ENCODE assay signal across 10 cellular contexts in the genomic region with DNA sequence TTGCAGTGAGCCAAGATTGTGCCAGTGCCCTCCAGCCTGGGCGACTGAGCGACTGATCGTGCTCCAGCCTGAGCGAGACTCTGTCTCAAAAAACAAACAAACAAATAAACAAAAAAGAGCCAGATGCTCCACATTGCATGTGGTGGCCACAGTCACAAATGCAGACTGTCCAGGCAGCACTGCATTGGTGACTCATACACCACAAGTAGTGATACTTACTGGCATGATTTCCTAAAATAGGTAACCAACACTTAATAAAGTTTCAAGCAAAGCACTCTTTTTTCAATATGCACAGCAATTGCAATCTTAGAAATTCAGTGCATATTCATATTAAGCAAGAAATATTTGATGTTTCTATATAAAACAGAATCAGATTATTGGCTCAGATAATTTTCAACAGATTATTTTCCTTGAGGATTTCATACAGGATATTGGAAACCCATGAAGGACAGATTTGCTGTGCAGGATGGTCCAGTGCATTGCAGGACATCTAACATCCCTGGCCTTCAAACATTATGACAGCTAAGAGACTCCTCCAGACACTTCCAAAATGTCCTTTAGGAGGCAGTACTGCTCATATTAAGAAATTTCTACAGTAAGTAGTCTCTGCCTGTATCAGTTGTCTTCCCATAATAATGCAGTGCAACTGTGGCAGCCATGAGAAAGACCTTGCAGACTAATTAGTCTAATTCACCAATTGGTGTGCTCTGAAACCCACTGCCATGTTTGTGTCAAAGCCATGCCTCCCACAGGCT. TPM values are rescaled to one million over a fixed set of nuclear protein-coding genes. Genes with fewer than 3 reads are reported as not detected.
DNase-seq lines count a peak whose midpoint lies in the region; ATAC-seq, FAIRE-seq and TF ChIP-seq lines count a peak whose summit lies in the region.
"Had no signal": no experiment of that assay in that cellular context is flagged by ENCODE, and none has a peak within 500 bp of the region (broad histone marks: within the 10 kb centered on the region; RNA-seq: fewer than 3 reads in every experiment).

No MANE protein-coding gene starts in this region.

- TF ChIP-seq POLR2A in K562 (conservative IDR thresholded peaks at IDR 0.05), result no peak

- intact Hi-C loops in K562 (cut with micrococcal nuclease), result loop anchor here (2.0 kb wide), 2 partner anchors 54 to 62 kb away; no protein-coding TSS in a partner anchor
- intact Hi-C loops in psoas muscle (cut with DNase I), result loop anchor here (5.0 kb wide), 1 partner anchor 36 kb away; no protein-coding TSS in a partner anchor

- H3K4me2 ChIP-seq in KMS-11 (no peak overlapping the region), K562 (ENCODE audit: insufficient read depth, low read length) (no peak overlapping the region)

- H3K36me3 ChIP-seq in KMS-11 (ENCODE audit: insufficient read depth) (no peaks in the 10 kb centered on the region), K562 (ENCODE audit: control insufficient read depth, insufficient read depth, low read length) (no peaks in the 10 kb centered on the region), psoas muscle (ENCODE audit: insufficient read depth in 1 of 2, low read depth in 1 of 2) (no peaks in the 10 kb centered on the region)
- H3K36me3 ChIP-seq: sigmoid colon, tibial nerve had no signal

- H3K9ac ChIP-seq in KMS-11, result no peak overlapping the region
- H3K9ac ChIP-seq in K562 (ENCODE audit: insufficient read depth in 1 of 2, low read depth in 2 of 2, low read length in 2 of 2), result no peak overlapping the region

- CTCF ChIA-PET in K562 (lab: Yijun Ruan, JAX; ENCODE audit: low intra/inter-chr PET ratio), result interaction anchor here (0.9 to 1.4 kb wide), 3 partner anchors 55 to 62 kb away, joined by 3 to 4 read pairs (median 3); no protein-coding TSS in a partner anchor

- no peak for FAIRE-seq in K562 (lab: Jason Lieb, UNC)

- 6% methylated on average over 4 of the region's 4 CpGs for WGBS in K562 (ENCODE audit: insufficient coverage, low coverage, missing lambda C conversion rate)
- 94 to 97% (median 96%) methylated on average over 4 of the region's 4 CpGs for WGBS in psoas muscle, 3 donors

- BruUV-seq in K562 (replicated peaks; lab: Mats Ljungman, UMichigan), result no TSS peak

- no peaks in the 10 kb centered on the region for H3K79me2 ChIP-seq in KMS-11 (ENCODE audit: insufficient read depth, low read depth)
- H3K79me2 ChIP-seq in K562 (ENCODE audit: control insufficient read depth, insufficient read depth, low read length), result no peaks in the 10 kb centered on the region

- H3K9me3 ChIP-seq in K562 (replicated peaks; ENCODE audit: control insufficient read depth, insufficient read depth, low read depth, low read length), result no peaks in the 10 kb centered on the region; the same call in 1 of the 2 replicates
- no peaks in the 10 kb centered on the region for H3K9me3 ChIP-seq in psoas muscle
- H3K9me3 ChIP-seq: sigmoid colon, tibial nerve had no signal

- no peak overlapping the region for H3K27ac ChIP-seq in KMS-11
- no peak overlapping the region for H3K27ac ChIP-seq in K562 (ENCODE audit: extremely low read depth, low read depth, low read length)
- peak overlapping the region; percentile 48 for H3K27ac ChIP-seq in psoas muscle
- H3K27ac ChIP-seq: sigmoid colon, tibial nerve had no signal

- H3K4me3 ChIP-seq in KMS-11 (IDR thresholded peaks at IDR 0.05; ENCODE audit: insufficient read depth, low read depth, low read length) (no peak overlapping the region), K562 (no peak overlapping the region), psoas muscle (no peak overlapping the region)
- H3K4me3 ChIP-seq: sigmoid colon, tibial nerve had no signal

- H4K20me1 ChIP-seq in KMS-11 (ENCODE audit: insufficient read depth) (no peaks in the 10 kb centered on the region), K562 (replicated peaks; ENCODE audit: control insufficient read depth, insufficient read depth, low read length) (no peaks in the 10 kb centered on the region)

- no peak for TF ChIP-seq EP300 in K562 (IDR thresholded peaks at IDR 0.05; ENCODE audit: low read length)

- H3K27me3 ChIP-seq in KMS-11 (ENCODE audit: insufficient read depth, low read depth) (no peaks in the 10 kb centered on the region), K562 (ENCODE audit: control insufficient read depth in 2 of 2, insufficient read depth in 2 of 2, low read length in 2 of 2) (peaks cover 0 to 4% of the 10 kb centered on the region in 2 experiments; a peak in 1 of 5 replicates), psoas muscle (ENCODE audit: insufficient read depth in 3 of 3, low read length in 2 of 3) (no peaks in the 10 kb centered on the region)
- H3K27me3 ChIP-seq: sigmoid colon, tibial nerve had no signal

- ATAC-seq in K562 (peak; percentile 94), psoas muscle (peak; percentile 36 to 43 (median 39)), GM21515 (IDR thresholded peaks at IDR 0.05; ENCODE audit: unreplicated experiment) (no peak), GM21360 (IDR thresholded peaks at IDR 0.05; ENCODE audit: unreplicated experiment) (no peak)

- H3K9me1 ChIP-seq in K562 (ENCODE audit: control insufficient read depth, insufficient read depth, low read length), result no peaks in the 10 kb centered on the region

- peak; percentile 29 for DNase-seq in NOMO-1 treated with DMSO at 0.1 percent for 48 hours (lab: John Stamatoyannopoulos, UW; ENCODE audit: unreplicated experiment)
- no peak for DNase-seq in NOMO-1 treated with dmso at 0.1 percent for 144 hours (lab: John Stamatoyannopoulos, UW; ENCODE audit: unreplicated experiment)
- DNase-seq in K562 (ENCODE audit: extremely low read depth in 1 of 4, low spot score in 3 of 4), result peak in 3 of 4 experiments; percentile 22 to 41 (median 23)
- DNase-seq in psoas muscle, result no peak
- no peak for DNase-seq in stimulated activated CD4-positive, alpha-beta T cell treated with anti-CD3 and anti-CD28 coated beads, Interleukin-2, amount 100 ng/mL, for 48 hours
- DNase-seq: sigmoid colon had no signal

- TF ChIP-seq CTCF in KMS-11 (conservative IDR thresholded peaks at IDR 0.05; ENCODE audit: low read depth, low read length) (peak; percentile 37), K562 (IDR thresholded peaks at IDR 0.05 in 2 of 3, conservative IDR thresholded peaks at IDR 0.05 in 1 of 3; ENCODE audit: insufficient read depth in 2 of 3, low read depth in 1 of 3, low read length in 3 of 3) (peak; percentile 54 to 68 (median 58)), psoas muscle (IDR thresholded peaks at IDR 0.05) (peak; percentile 24)

- POLR2A ChIA-PET in K562 (lab: Yijun Ruan, JAX), result interaction anchor here (1.1 to 1.9 kb wide), 2 partner anchors 9 to 61 kb away, joined by 5 to 14 read pairs; no protein-coding TSS in a partner anchor

- H3K4me1 ChIP-seq in KMS-11 (ENCODE audit: low read depth, poor library complexity, severe bottlenecking), result peaks cover 26% of the 10 kb centered on the region
- H3K4me1 ChIP-seq in K562 (replicated peaks in 1 of 2; ENCODE audit: control insufficient read depth in 2 of 2, insufficient read depth in 2 of 2, low read length in 2 of 2), result peaks cover 0 to 3% of the 10 kb centered on the region in 2 experiments; a peak in 2 of 5 replicates
- H3K4me1 ChIP-seq in psoas muscle, result peaks cover 47% of the 10 kb centered on the region

- TF ChIP-seq RAD21 in K562 (CRISPR knock-in tag; conservative IDR thresholded peaks at IDR 0.05 in 1 of 2, IDR thresholded peaks at IDR 0.05 in 1 of 2), result peak; percentile 47 to 65

- in situ Hi-C loops in K562 (cut with MboI), result no loop called here

- H2AFZ ChIP-seq in KMS-11 (ENCODE audit: low read depth), result no peak overlapping the region
- no peak overlapping the region for H2AFZ ChIP-seq in K562 (ENCODE audit: low read depth, low read length)

TF ChIP-seq in K562, 482 proteins besides CTCF, POLR2A, EP300 and RAD21 (continues in another document):
- 0 out of 2 replicates have a peak, but pooled peaks have one; percentile 36 for TF ChIP-seq FOSL1 (tag; conservative IDR thresholded peaks at IDR 0.05)
- TF ChIP-seq, protein P1, sequence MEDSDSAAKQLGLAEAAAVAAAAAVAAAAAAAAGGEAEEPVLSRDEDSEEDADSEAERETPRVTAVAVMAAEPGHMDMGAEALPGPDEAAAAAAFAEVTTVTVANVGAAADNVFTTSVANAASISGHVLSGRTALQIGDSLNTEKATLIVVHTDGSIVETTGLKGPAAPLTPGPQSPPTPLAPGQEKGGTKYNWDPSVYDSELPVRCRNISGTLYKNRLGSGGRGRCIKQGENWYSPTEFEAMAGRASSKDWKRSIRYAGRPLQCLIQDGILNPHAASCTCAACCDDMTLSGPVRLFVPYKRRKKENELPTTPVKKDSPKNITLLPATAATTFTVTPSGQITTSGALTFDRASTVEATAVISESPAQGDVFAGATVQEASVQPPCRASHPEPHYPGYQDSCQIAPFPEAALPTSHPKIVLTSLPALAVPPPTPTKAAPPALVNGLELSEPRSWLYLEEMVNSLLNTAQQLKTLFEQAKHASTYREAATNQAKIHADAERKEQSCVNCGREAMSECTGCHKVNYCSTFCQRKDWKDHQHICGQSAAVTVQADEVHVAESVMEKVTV (CRISPR knock-in tag; IDR thresholded peaks at IDR 0.05), result 0 out of 2 replicates have a peak, but pooled peaks have one; percentile 18
- 0 out of 2 replicates have a peak, but pooled peaks have one; percentile 18 for TF ChIP-seq SMC3 (conservative IDR thresholded peaks at IDR 0.05; ENCODE audit: insufficient read depth, low read depth, low read length)

RNA-seq across cellular contexts. Expression of a gene that starts 10.5 kb away (rescaled TPM):
- 17.5 and 18.4 TPM in 2 replicates for total RNA-seq in K562 (2011; cell fraction: chromatin; rRNA removed; ENCODE audit: low replicate concordance)
- total RNA-seq in K562 (2011; cell fraction: nucleolus; rRNA removed), result 26.2 and 28.7 TPM in 2 replicates
- 23.0 and 27.7 TPM in 2 replicates for total RNA-seq in K562 (2011; cell fraction: nucleoplasm; rRNA removed)
- total RNA-seq in K562 (2014; rRNA removed) (13.9 TPM in 2 replicates), K562 (2014; rRNA removed; fragmentation: Illumina TruSeq; extraction: Trizol) (10.9 and 11.5 TPM in 2 replicates), K562 (2015; rRNA removed; fragmentation: Illumina TruSeq; extraction: Trizol) (4.4 and 4.6 TPM in 2 replicates), K562 (2021) (18.5 and 24.0 TPM in 2 replicates), psoas muscle (10 to 100 TPM; 13.9 to 50.3 (median 20.2) TPM)
- polyA plus RNA-seq in K562 (2011; rRNA removed) (6.9 and 13.4 TPM in 2 replicates), K562 (2014; fragmentation: Illumina TruSeq; extraction: Trizol) (16.4 and 18.0 TPM in 2 replicates), K562 (2014; fragmentation: Nextera tagmentation; extraction: Ambion mirVana) (1 to 10 TPM; 5.0 to 6.8 TPM), K562 (2014; rRNA removed) (9.8 and 11.6 TPM in 2 replicates), psoas muscle (10 to 100 TPM in 1 of 3 donors, 1 to 10 TPM in 2; 3.4 to 12.7 (median 9.6) TPM)
- 7.5 and 14.3 TPM in 2 replicates for polyA plus RNA-seq in K562 (2011; cell fraction: cytosol; rRNA removed)
- 11.3 and 11.9 TPM in 2 replicates for polyA plus RNA-seq in K562 (2011; cell fraction: nucleus; rRNA removed)
- 8.3 and 42.0 TPM in 2 replicates for polyA plus RNA-seq in K562 (2012)
- polyA minus RNA-seq in K562 (2011; rRNA and poly(A)+ RNA removed), result 14.3 and 23.1 TPM in 2 replicates
- 10.3 and 18.3 TPM in 2 replicates for polyA minus RNA-seq in K562 (2011; cell fraction: cytosol; rRNA and poly(A)+ RNA removed)
- 4.3 and 8.0 TPM in 2 replicates for polyA minus RNA-seq in K562 (2011; cell fraction: nucleus; rRNA and poly(A)+ RNA removed)

Comparison
In these comparisons a context has a peak if more than half of its experiments do, and no peak if none do; other contexts are left out.
1. DNase-seq: peak in NOMO-1 treated with DMSO at 0.1 percent for 48 hours (single experiment) and K562 (3 of 4); none in NOMO-1 treated with dmso at 0.1 percent for 144 hours (single experiment), psoas muscle (0 of 2) and stimulated activated CD4-positive, alpha-beta T cell treated with anti-CD3 and anti-CD28 coated beads, Interleukin-2, amount 100 ng/mL, for 48 hours (0 of 2).
2. ATAC-seq: peak in K562 (single experiment) and psoas muscle (4 of 4); none in GM21515 (single experiment) and GM21360 (single experiment).
3. Peak in every context shown above with its lines, with median percentiles within 50 percentile points of each other: CTCF ChIP-seq.